In the genomic region with DNA sequence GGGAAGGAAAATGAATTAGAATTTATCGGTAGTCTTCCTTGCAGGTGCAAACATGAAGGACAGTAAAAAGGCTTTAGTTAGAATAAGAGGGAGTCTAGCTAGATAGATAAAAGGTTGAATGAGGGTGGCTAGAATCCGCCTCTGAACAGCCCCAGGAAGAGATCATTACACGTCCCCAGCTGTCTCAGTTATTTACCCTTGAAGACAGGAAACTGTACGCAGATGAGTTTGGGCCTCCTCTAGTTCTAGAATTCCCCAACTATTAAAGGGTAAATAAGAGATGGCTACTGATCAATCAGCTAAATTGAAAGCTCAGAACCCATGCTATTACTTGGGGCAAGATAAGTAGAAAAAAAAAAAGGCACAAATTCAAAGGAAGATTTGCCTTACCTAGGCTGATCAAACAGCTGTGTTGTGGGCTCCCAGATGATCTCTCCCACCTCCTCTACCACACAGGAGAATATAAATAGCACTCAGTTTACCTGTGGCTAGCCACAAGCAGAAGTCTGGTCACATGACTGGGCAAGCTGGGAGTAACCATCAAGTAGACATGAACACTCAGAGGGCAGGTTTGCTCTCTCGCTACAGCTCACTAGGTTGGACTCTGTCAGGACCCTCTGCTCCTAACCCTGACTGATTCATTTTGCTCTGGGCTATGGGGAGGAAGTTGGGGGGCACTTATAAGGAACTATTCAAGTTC, we compare ENCODE assay signal across 7 cellular contexts. TPM values are rescaled to one million over a fixed set of nuclear protein-coding genes. Genes with fewer than 3 reads are reported as not detected.
DNase-seq lines count a peak whose midpoint lies in the region; ATAC-seq and TF ChIP-seq lines count a peak whose summit lies in the region.

No MANE protein-coding gene starts in this region.

- no peaks in the 10 kb centered on the region for H3K27me3 ChIP-seq in H9 (ENCODE audit: insufficient read depth, low read length)
- no peaks in the 10 kb centered on the region for H3K27me3 ChIP-seq in mammary epithelial cell (ENCODE audit: insufficient read depth, low read length)
- no peaks in the 10 kb centered on the region for H3K27me3 ChIP-seq in adrenal gland

- H3K4me1 ChIP-seq in H9 (ENCODE audit: insufficient read depth, low read length) (peaks cover 4% of the 10 kb centered on the region; the same call in 1 of the 2 replicates), mammary epithelial cell (ENCODE audit: insufficient read depth, low read length) (peaks cover 10% of the 10 kb centered on the region), adrenal gland (replicated peaks in 1 of 2) (peaks cover 0 to 19% of the 10 kb centered on the region in 2 donors)

- no peak overlapping the region for H3K4me2 ChIP-seq in H9 (ENCODE audit: insufficient read depth, insufficient read length, low read length)
- no peak overlapping the region for H3K4me2 ChIP-seq in mammary epithelial cell (ENCODE audit: insufficient read depth, low read depth, low read length)

- TF ChIP-seq CTCF in H9 (conservative IDR thresholded peaks at IDR 0.05) (no peak), mammary epithelial cell (conservative IDR thresholded peaks at IDR 0.05 in 1 of 2, IDR thresholded peaks at IDR 0.05 in 1 of 2; ENCODE audit: extremely low read depth in 1 of 2, insufficient read depth in 1 of 2, low read depth in 1 of 2, low read length in 2 of 2) (no peak), adrenal gland (IDR thresholded peaks at IDR 0.05) (no peak)

- H2BK5ac ChIP-seq in H9 (ENCODE audit: insufficient read length, low read length): peak overlapping the region; percentile 39

- H3K9me3 ChIP-seq in H9 (ENCODE audit: control insufficient read depth, low read depth, low read length) (no peaks in the 10 kb centered on the region), mammary epithelial cell (replicated peaks; ENCODE audit: insufficient read depth, low read length) (no peaks in the 10 kb centered on the region), adrenal gland (replicated peaks in 1 of 3) (no peaks in the 10 kb centered on the region)

- in situ Hi-C loops in mammary epithelial cell (cut with MboI; ENCODE audit: low sequenced_read_pairs in 2 of 2): no loop called here

- H2BK12ac ChIP-seq in H9 (ENCODE audit: insufficient read length, low read depth, low read length): no peak overlapping the region

- no CpG with 5 or more reads among the region's 5 CpGs for WGBS in H9 (ENCODE audit: extremely low coverage, insufficient read length, low lambda C conversion rate)
- 83% methylated on average over 5 of the region's 5 CpGs for WGBS in mammary epithelial cell (ENCODE audit: low coverage, missing lambda C conversion rate)
- 78 to 91% (median 85%) methylated on average over 5 of the region's 5 CpGs for WGBS in adrenal gland, 4 donors

- no peak overlapping the region for H3K18ac ChIP-seq in H9 (ENCODE audit: insufficient read length, low read depth, low read length)

- H3K4me3 Mint-ChIP-seq in H9: no peak overlapping the region
- peak overlapping the region; percentile 78 to 94 (median 90) for H3K4me3 Mint-ChIP-seq in naive B cell

- H3K56ac ChIP-seq in H9 (ENCODE audit: insufficient read length, low read depth, low read length): no peak overlapping the region

- dilution Hi-C loops in mammary epithelial cell (cut with HindIII; ENCODE audit: low sequenced_read_pairs): no loop called here

- H3K4ac ChIP-seq in H9 (ENCODE audit: low read depth, low read length): no peak overlapping the region

- ATAC-seq in GM18873 (IDR thresholded peaks at IDR 0.05; ENCODE audit: low FRiP score, unreplicated experiment) (peak; percentile 53), naive B cell (ENCODE audit: low read depth in 2 of 2) (peak; percentile 78 to 81)

- no peak overlapping the region for H3K14ac ChIP-seq in H9 (ENCODE audit: insufficient read depth, low read length)

- no peak overlapping the region for H3K23ac ChIP-seq in H9 (ENCODE audit: insufficient read length, low read depth, low read length)

- H2AFZ ChIP-seq in H9 (ENCODE audit: low read length) (no peak overlapping the region), mammary epithelial cell (ENCODE audit: low read depth, low read length) (no peak overlapping the region)

- H3K9me3 Mint-ChIP-seq in H9 (no peaks in the 10 kb centered on the region), naive B cell (no peaks in the 10 kb centered on the region)

- no peak overlapping the region for H3K9ac ChIP-seq in H9 (ENCODE audit: extremely low read depth, insufficient read length, low read length)
- H3K9ac ChIP-seq in mammary epithelial cell (ENCODE audit: insufficient read depth, low read length): no peak overlapping the region

- no peak overlapping the region for H2AK5ac ChIP-seq in H9 (ENCODE audit: insufficient read length, low read length)

- H3K36me3 ChIP-seq in mammary epithelial cell (ENCODE audit: insufficient read depth, low read length): no peaks in the 10 kb centered on the region
- H3K36me3 ChIP-seq in adrenal gland (replicated peaks in 1 of 2): no peaks in the 10 kb centered on the region

- CTCF ChIA-PET in mammary epithelial cell (lab: Charles Lee; ENCODE audit: low non-redundant PET): no interaction called here

- H2BK20ac ChIP-seq in H9 (ENCODE audit: low read depth, low read length, poor library complexity, severe bottlenecking): no peak overlapping the region

- H2BK120ac ChIP-seq in H9 (ENCODE audit: low read depth, low read length, poor library complexity, severe bottlenecking): no peak overlapping the region

- H3K27ac ChIP-seq in H9 (ENCODE audit: insufficient read length, low read depth, low read length) (no peak overlapping the region), mammary epithelial cell (ENCODE audit: insufficient read depth, low read depth, low read length) (no peak overlapping the region), adrenal gland (peak overlapping the region in 1 of 5 donors; percentile 29)

- TF ChIP-seq POLR2A in adrenal gland (IDR thresholded peaks at IDR 0.05): no peak

- no peak overlapping the region for H3T11ph ChIP-seq in H9 (ENCODE audit: low read length)

- no peak overlapping the region for H2BK15ac ChIP-seq in H9 (ENCODE audit: low read depth, low read length)

- H4K20me1 ChIP-seq in H9 (ENCODE audit: control insufficient read depth, insufficient read depth, insufficient read length): no peaks in the 10 kb centered on the region
- no peaks in the 10 kb centered on the region for H4K20me1 ChIP-seq in mammary epithelial cell (ENCODE audit: insufficient read depth, low read length)

- peaks cover 11% of the 10 kb centered on the region for H3K79me1 ChIP-seq in H9 (ENCODE audit: insufficient read depth, low read depth, low read length, poor library complexity, severe bottlenecking)

- H3K23me2 ChIP-seq in H9 (ENCODE audit: insufficient read length, low read depth, low read length, poor library complexity, severe bottlenecking): no peaks in the 10 kb centered on the region

- peak overlapping the region in 2 of 3 experiments; percentile 45 to 84; a peak in 4 of 7 replicates for H3K27ac Mint-ChIP-seq in H9
- H3K27ac Mint-ChIP-seq in naive B cell: peak overlapping the region; percentile 96 to 99 (median 98)

- DNase-seq in H9: no peak
- peak; percentile 33 for DNase-seq in NCI-H510A treated with DMSO at 0.1 percent for 48 hours (lab: John Stamatoyannopoulos, UW)
- peak; percentile 50 for DNase-seq in naive B cell
- no peak for DNase-seq in mammary epithelial cell
- DNase-seq in islet precursor cell: no peak
- no peak for DNase-seq in adrenal gland

- no peak overlapping the region for H4K5ac ChIP-seq in H9 (ENCODE audit: insufficient read length, low read depth, low read length)

- no peak overlapping the region for H4K8ac ChIP-seq in H9 (replicated peaks; ENCODE audit: insufficient read length, low read depth, low read length)

- intact Hi-C loops in mammary epithelial cell (cut with micrococcal nuclease): no loop called here
- intact Hi-C loops in adrenal gland (cut with DNase I): no loop called here

- H3K27me3 Mint-ChIP-seq in H9 (ENCODE audit: low read depth) (no peaks in the 10 kb centered on the region), naive B cell (no peaks in the 10 kb centered on the region)

- H3K79me2 ChIP-seq in H9 (ENCODE audit: insufficient read depth, low read length) (no peaks in the 10 kb centered on the region; the same call in 1 of the 2 replicates), mammary epithelial cell (ENCODE audit: insufficient read depth, low read length) (no peaks in the 10 kb centered on the region)

- H3K4me3 ChIP-seq in mammary epithelial cell (replicated peaks in 1 of 3; ENCODE audit: insufficient read depth in 1 of 3, low read depth in 2 of 3, low read length in 3 of 3): no peak overlapping the region
- no peak overlapping the region for H3K4me3 ChIP-seq in adrenal gland

- no TSS peak for BruUV-seq in mammary epithelial cell (replicated peaks; lab: Mats Ljungman, UMichigan)

- H3K36me3 Mint-ChIP-seq in H9 (ENCODE audit: insufficient read depth in 1 of 3, low read depth in 3 of 3) (peaks cover 1 to 12% (median 4%) of the 10 kb centered on the region in 3 experiments; a peak in 4 of 7 replicates), naive B cell (peaks cover 0 to 5% of the 10 kb centered on the region in 2 donors)

- no peak overlapping the region for H4K91ac ChIP-seq in H9 (ENCODE audit: insufficient read length, low read depth, low read length)

- H3K4me1 Mint-ChIP-seq in H9 (peaks cover 0 to 12% of the 10 kb centered on the region in 2 experiments; a peak in 2 of 4 replicates), naive B cell (peaks cover 64 to 89% (median 70%) of the 10 kb centered on the region in 3 donors)

RNA-seq across cellular contexts. Expression of a gene that starts 17.0 kb away (rescaled TPM):
- total RNA-seq in H9 (2021) (21.1 and 21.3 TPM in 2 replicates), mammary epithelial cell (1 to 10 TPM; 2.8 to 5.9 TPM), adrenal gland (10 to 100 TPM in 6 of 8 donors, 1 to 10 TPM in 2; 7.9 to 16.3 (median 11.6) TPM)
- polyA plus RNA-seq in naive B cell (ENCODE audit: low read depth in 6 of 6) (10 to 100 TPM; 36.4 to 66.0 (median 54.3) TPM), mammary epithelial cell (8.8 TPM), adrenal gland (1 to 10 TPM; 4.6 to 9.6 (median 6.0) TPM)
- 14.2 TPM for polyA minus RNA-seq in mammary epithelial cell

RNA-seq across cellular contexts. Expression of a gene that starts 39.2 kb away (rescaled TPM):
- total RNA-seq in H9 (2021) (55.5 and 58.9 TPM in 2 replicates), mammary epithelial cell (10 to 100 TPM; 35.5 to 55.9 TPM), adrenal gland (10 to 100 TPM; 20.9 to 87.9 (median 36.3) TPM)
- polyA plus RNA-seq in naive B cell (ENCODE audit: low read depth in 6 of 6) (10 to 100 TPM; 20.6 to 47.5 (median 25.7) TPM), mammary epithelial cell (59.2 TPM), adrenal gland (10 to 100 TPM; 41.6 to 87.2 (median 45.9) TPM)
- 141 TPM for polyA minus RNA-seq in mammary epithelial cell

RNA-seq across cellular contexts. Expression of a gene that starts 41.5 kb away (rescaled TPM):
- 84.6 and 93.1 TPM in 2 replicates for total RNA-seq in H9 (2021)
- 10 to 100 TPM; 42.3 to 61.8 (median 45.4) TPM for polyA plus RNA-seq in naive B cell (ENCODE audit: low read depth in 6 of 6)
- 10 to 100 TPM; 22.5 to 43.2 TPM for total RNA-seq in mammary epithelial cell
- polyA plus RNA-seq in mammary epithelial cell: 15.7 TPM
- 54.0 TPM for polyA minus RNA-seq in mammary epithelial cell
- total RNA-seq in adrenal gland: 10 to 100 TPM; 27.5 to 54.7 (median 43.5) TPM
- 10 to 100 TPM in 1 of 3 donors, 1 to 10 TPM in 2; 5.2 to 32.5 (median 5.9) TPM for polyA plus RNA-seq in adrenal gland

Comparison
In these comparisons a context has a peak if more than half of its experiments do, and no peak if none do; other contexts are left out.
1. DNase-seq: peak in NCI-H510A treated with DMSO at 0.1 percent for 48 hours (single experiment) and naive B cell (single experiment); none in H9 (single experiment), mammary epithelial cell (single experiment), islet precursor cell (single experiment) and adrenal gland (0 of 7).
2. H3K4me3 Mint-ChIP-seq: peak in naive B cell (8 of 8); none in H9 (0 of 2).